ENCODE assay signal across 8 cellular contexts in the genomic region with DNA sequence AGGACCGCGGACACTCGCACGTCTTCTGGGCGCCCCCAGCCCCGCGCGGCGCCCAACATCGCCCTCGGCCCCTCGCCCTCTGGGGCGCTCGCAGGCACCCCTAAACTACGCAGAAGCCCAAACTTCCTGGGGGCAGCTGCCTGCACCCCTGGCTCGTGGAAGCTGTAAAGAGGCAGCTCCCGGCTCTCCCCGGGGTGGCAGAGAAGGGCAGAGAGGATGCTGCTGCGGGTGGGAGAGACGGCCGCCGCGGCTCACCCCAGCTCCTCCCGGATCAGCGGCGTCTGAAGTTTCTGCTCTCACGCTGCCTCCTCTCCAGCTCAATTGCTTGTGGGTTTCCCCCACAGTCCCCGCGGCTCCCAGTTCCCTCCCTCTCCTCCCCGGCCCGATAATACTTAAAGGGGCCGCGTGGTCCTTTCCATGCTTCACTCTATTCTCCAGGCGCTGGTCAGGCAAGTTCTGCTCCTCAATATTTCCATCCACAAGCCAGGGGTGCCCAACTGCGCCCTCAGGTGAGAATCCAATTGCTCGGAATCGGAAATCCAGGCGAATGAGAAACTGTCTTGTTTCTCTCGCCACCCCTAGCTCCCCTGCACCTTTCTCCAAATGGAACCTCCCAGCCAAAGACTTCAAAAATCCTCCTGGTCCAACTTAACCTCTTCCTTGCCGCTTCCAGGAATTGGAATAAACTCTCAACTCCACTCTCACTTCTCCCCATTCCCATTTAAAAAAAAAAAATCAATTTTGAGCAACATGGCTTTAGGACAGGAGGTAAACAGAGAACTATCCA.
A peak's percentile ranks its signal among the peaks of the same experiment; 100 is the strongest.
DNase-seq lines count a peak whose midpoint lies in the region; ATAC-seq and TF ChIP-seq lines count a peak whose summit lies in the region.

No MANE protein-coding gene starts in this region.

- H3K9me3 Mint-ChIP-seq in GM23338 = no peaks in the 10 kb centered on the region

- H3K4me1 Mint-ChIP-seq in GM23338 = peaks cover 23% of the 10 kb centered on the region

- H3K4me3 Mint-ChIP-seq in GM23338 = no peak overlapping the region

- ATAC-seq in GM23338 (peak; percentile 81), HG03025 (IDR thresholded peaks at IDR 0.05; ENCODE audit: low FRiP score, unreplicated experiment) (no peak)

- peak overlapping the region; percentile 54 to 61 for H3K9ac ChIP-seq in mucosa of rectum (ENCODE audit: low read depth in 1 of 2, low read length in 2 of 2)

- H3F3A ChIP-seq in GM23338 (replicated peaks; ENCODE audit: low read depth) = no peaks in the 10 kb centered on the region

- H3K27ac Mint-ChIP-seq in GM23338 = peak overlapping the region; percentile 99

- H3K27ac ChIP-seq in GM23338 (ENCODE audit: low read depth) = peak overlapping the region; percentile 93
- peak overlapping the region; percentile 52 to 71 for H3K27ac ChIP-seq in mucosa of rectum (ENCODE audit: low read depth in 2 of 2, low read length in 2 of 2)
- peak overlapping the region; percentile 86 for H3K27ac ChIP-seq in urinary bladder (ENCODE audit: low read depth)

- no peaks in the 10 kb centered on the region for H3K9me3 ChIP-seq in mucosa of rectum (ENCODE audit: control insufficient read depth in 2 of 2, low read length in 2 of 2)

- H3K36me3 Mint-ChIP-seq in GM23338 (ENCODE audit: low read depth) = no peaks in the 10 kb centered on the region; the same call in 2 of the 3 replicates

- H3K4me3 ChIP-seq in GM23338 = peak overlapping the region; percentile 93
- peak overlapping the region; percentile 95 for H3K4me3 ChIP-seq in WI38 (ENCODE audit: low read depth, low read length)
- H3K4me3 ChIP-seq in mucosa of rectum (ENCODE audit: low read length in 2 of 2) = peak overlapping the region; percentile 60 to 80
- H3K4me3 ChIP-seq in urinary bladder (ENCODE audit: low read depth, low read length) = peak overlapping the region; percentile 73

- H4K20me1 ChIP-seq in GM23338 (replicated peaks; ENCODE audit: insufficient read depth) = peaks cover 3% of the 10 kb centered on the region; the same call in 1 of the 2 replicates

- peaks cover 25% of the 10 kb centered on the region for H3K4me1 ChIP-seq in GM23338 (ENCODE audit: insufficient read depth)
- no peaks in the 10 kb centered on the region for H3K4me1 ChIP-seq in mucosa of rectum (ENCODE audit: control insufficient read depth in 2 of 2, insufficient read depth in 2 of 2, low read length in 2 of 2)
- H3K4me1 ChIP-seq in urinary bladder (ENCODE audit: insufficient read depth) = no peaks in the 10 kb centered on the region

- peak overlapping the region; percentile 87 for H3K4me2 ChIP-seq in GM23338

- peaks cover 42% of the 10 kb centered on the region for H3K79me2 ChIP-seq in GM23338 (replicated peaks; ENCODE audit: insufficient read depth)

- DNase-seq in COLO668 (lab: John Stamatoyannopoulos, UW; ENCODE audit: unreplicated experiment) (peak; percentile 73), GM23338 (ENCODE audit: low spot score) (peak; percentile 93), NCI-H2081 (lab: John Stamatoyannopoulos, UW) (peak; percentile 85 to 96), fibroblast of peridontal ligament (ENCODE audit: extremely low read depth) (peak; percentile 90)

- H3K27me3 Mint-ChIP-seq in GM23338 (ENCODE audit: insufficient read depth, low read depth, poor library complexity) = peaks cover 3% of the 10 kb centered on the region

- no peak; a peak in 1 of 4 replicates for TF ChIP-seq CTCF in GM23338 (conservative IDR thresholded peaks at IDR 0.05; ENCODE audit: low read depth in 2 of 2)
- no peak for TF ChIP-seq CTCF in WI38 (IDR thresholded peaks at IDR 0.05; ENCODE audit: low read depth, low read length)

- under 1% methylated on average over 40 of the region's 40 CpGs for WGBS in urinary bladder

- H2AFZ ChIP-seq in GM23338 = peak overlapping the region; percentile 40

- H3K27me3 ChIP-seq in GM23338 (ENCODE audit: insufficient read depth) (no peaks in the 10 kb centered on the region), mucosa of rectum (ENCODE audit: control insufficient read depth in 2 of 2, insufficient read depth in 2 of 2, low read length in 2 of 2) (peaks cover 0 to 4% of the 10 kb centered on the region in 2 donors)

- no peaks in the 10 kb centered on the region for H3K9me2 ChIP-seq in GM23338 (ENCODE audit: insufficient read depth)

- H3K36me3 ChIP-seq in GM23338 (ENCODE audit: insufficient read depth) = no peaks in the 10 kb centered on the region
- H3K36me3 ChIP-seq in mucosa of rectum (ENCODE audit: control insufficient read depth in 2 of 2, insufficient read depth in 2 of 2, low read length in 2 of 2) = no peaks in the 10 kb centered on the region
- H3K36me3 ChIP-seq in urinary bladder (ENCODE audit: insufficient read depth) = no peaks in the 10 kb centered on the region

TF ChIP-seq in GM23338, 12 proteins besides CTCF, POLR2A, EP300 and RAD21:
- TF ChIP-seq POLR2AphosphoS5 (IDR thresholded peaks at IDR 0.05; ENCODE audit: low read depth) (peak; percentile 59), ZNF331 (CRISPR knock-in tag; IDR thresholded peaks at IDR 0.05; ENCODE audit: low read depth) (no peak), NANOG (IDR thresholded peaks at IDR 0.05; ENCODE audit: borderline replicate concordance) (0 out of 2 replicates have a peak, but pooled peaks have one; percentile 9)
